Comparison of ENCODE assay signal across 1 cellular context in genomic region chr11:11813288-11813962, GRCh38.
A peak's percentile ranks its signal among the peaks of the same experiment; 100 is the strongest.
TF ChIP-seq lines count a peak whose summit lies in the region.

No MANE protein-coding gene starts in this region.

TF ChIP-seq in HepG2, 621 proteins besides CTCF, POLR2A, EP300 and RAD21 (continued from another document and continues in another):
- TF ChIP-seq ZNF280D (CRISPR knock-in tag; IDR thresholded peaks at IDR 0.05): no peak
- TF ChIP-seq SMC3 (IDR thresholded peaks at IDR 0.05; ENCODE audit: low read length): no peak
- TF ChIP-seq GATAD1 (CRISPR knock-in tag; IDR thresholded peaks at IDR 0.05): peak; percentile 30; the same call in 1 of the 2 replicates
- no peak for TF ChIP-seq MXD1 (CRISPR knock-in tag; IDR thresholded peaks at IDR 0.05)
- TF ChIP-seq ZNF20 (CRISPR knock-in tag; IDR thresholded peaks at IDR 0.05): no peak
- TF ChIP-seq RNF219 (CRISPR knock-in tag; IDR thresholded peaks at IDR 0.05): no peak
- no peak for TF ChIP-seq ZNF570 (CRISPR knock-in tag; IDR thresholded peaks at IDR 0.05; ENCODE audit: borderline replicate concordance)
- TF ChIP-seq AKNA (CRISPR knock-in tag; IDR thresholded peaks at IDR 0.05; ENCODE audit: borderline replicate concordance): no peak
- TF ChIP-seq ZNF530 (CRISPR knock-in tag; IDR thresholded peaks at IDR 0.05; ENCODE audit: low read depth): no peak
- no peak for TF ChIP-seq PLSCR1 (CRISPR knock-in tag; IDR thresholded peaks at IDR 0.05; ENCODE audit: borderline replicate concordance)
- TF ChIP-seq TFAP4 (IDR thresholded peaks at IDR 0.05; ENCODE audit: borderline replicate concordance, low read depth): no peak; the same call in 1 of the 2 replicates
- TF ChIP-seq SIX4 (CRISPR knock-in tag; IDR thresholded peaks at IDR 0.05): no peak
- no peak for TF ChIP-seq TSC22D2 (CRISPR knock-in tag; IDR thresholded peaks at IDR 0.05; ENCODE audit: borderline replicate concordance)
- no peak for TF ChIP-seq MATR3 (CRISPR knock-in tag; IDR thresholded peaks at IDR 0.05)
- no peak for TF ChIP-seq ZZZ3 (CRISPR knock-in tag; IDR thresholded peaks at IDR 0.05; ENCODE audit: borderline replicate concordance)
- TF ChIP-seq NBN (conservative IDR thresholded peaks at IDR 0.05): no peak
- TF ChIP-seq ZNF687 (CRISPR knock-in tag; IDR thresholded peaks at IDR 0.05): no peak
- TF ChIP-seq ZSCAN31 (CRISPR knock-in tag; IDR thresholded peaks at IDR 0.05; ENCODE audit: low read depth): no peak
- TF ChIP-seq CENPT (CRISPR knock-in tag; IDR thresholded peaks at IDR 0.05; ENCODE audit: low read depth): no peak
- TF ChIP-seq SALL1 (CRISPR knock-in tag; IDR thresholded peaks at IDR 0.05): peak; percentile 95
- TF ChIP-seq WIZ (CRISPR knock-in tag; IDR thresholded peaks at IDR 0.05): no peak
- TF ChIP-seq ZNF230 (CRISPR knock-in tag; IDR thresholded peaks at IDR 0.05): no peak
- TF ChIP-seq ZNF691 (CRISPR knock-in tag; IDR thresholded peaks at IDR 0.05; ENCODE audit: borderline replicate concordance, low read depth): 0 out of 2 replicates have a peak, but pooled peaks have one; percentile 60
- TF ChIP-seq ZNF891 (CRISPR knock-in tag; IDR thresholded peaks at IDR 0.05): no peak
- no peak for TF ChIP-seq FOXM1 (CRISPR knock-in tag; IDR thresholded peaks at IDR 0.05)
- TF ChIP-seq TEAD3 (CRISPR knock-in tag; optimal IDR thresholded peaks at IDR 0.05; ENCODE audit: borderline replicate concordance): peak; percentile 96
- TF ChIP-seq ZBTB38 (CRISPR knock-in tag; IDR thresholded peaks at IDR 0.05): no peak
- TF ChIP-seq ZBTB4 (CRISPR knock-in tag; IDR thresholded peaks at IDR 0.05; ENCODE audit: borderline replicate concordance): no peak
- peak; percentile 54; the same call in 1 of the 2 replicates for TF ChIP-seq EHMT2 (IDR thresholded peaks at IDR 0.05; ENCODE audit: borderline replicate concordance, low read depth, low read length)
- TF ChIP-seq TIGD3 (CRISPR knock-in tag; IDR thresholded peaks at IDR 0.05; ENCODE audit: borderline replicate concordance): no peak
- TF ChIP-seq ZNF383 (CRISPR knock-in tag; IDR thresholded peaks at IDR 0.05; ENCODE audit: borderline replicate concordance): no peak
- no peak for TF ChIP-seq PRPF4 (IDR thresholded peaks at IDR 0.05; ENCODE audit: low read depth, low read length, poor library complexity, severe bottlenecking)
- TF ChIP-seq TAF1 (CRISPR knock-in tag; IDR thresholded peaks at IDR 0.05): 0 out of 2 replicates have a peak, but pooled peaks have one; percentile 15
- no peak for TF ChIP-seq HNRNPUL1 (IDR thresholded peaks at IDR 0.05; ENCODE audit: low read depth, low read length)
